In the genomic region with DNA sequence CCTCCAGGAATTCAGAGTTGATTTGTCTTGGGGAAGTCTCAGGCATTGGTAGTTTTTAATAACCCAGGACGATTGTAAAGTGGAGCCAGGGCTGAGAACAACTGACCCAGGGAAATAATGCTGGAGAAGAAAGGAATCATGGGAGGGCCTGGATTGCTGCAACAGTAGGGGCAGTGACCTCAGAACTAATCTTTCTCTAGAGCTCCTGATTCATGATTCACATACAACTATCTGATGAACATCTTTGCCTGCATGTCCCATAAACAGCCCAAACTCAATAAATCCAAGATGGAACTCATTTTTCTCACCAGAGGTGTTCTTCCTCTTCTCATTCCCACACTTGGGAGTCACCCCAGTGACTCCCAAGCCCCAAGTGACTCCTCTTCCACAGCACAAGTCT, we compare ENCODE assay signal across 1 cellular context.
TF ChIP-seq lines count a peak whose summit lies in the region.

No MANE protein-coding gene starts in this region.

TF ChIP-seq in K562, 482 proteins besides CTCF, POLR2A, EP300 and RAD21:
- TF ChIP-seq ELF1 (tag; IDR thresholded peaks at IDR 0.05): no peak
- TF ChIP-seq JUND (IDR thresholded peaks at IDR 0.05; ENCODE audit: borderline replicate concordance, low read depth, low read length): no peak
- TF ChIP-seq JUND (tag; IDR thresholded peaks at IDR 0.05; ENCODE audit: borderline replicate concordance, low read depth, low read length): peak; percentile 22; the same call in 1 of the 3 replicates
- no peak for TF ChIP-seq CEBPG (CRISPR knock-in tag; IDR thresholded peaks at IDR 0.05)
- TF ChIP-seq CEBPG (tag; conservative IDR thresholded peaks at IDR 0.05 in 1 of 2, IDR thresholded peaks at IDR 0.05 in 1 of 2): peak; percentile 69 to 80
- TF ChIP-seq ZNF639 (CRISPR knock-in tag; conservative IDR thresholded peaks at IDR 0.05 in 1 of 2, IDR thresholded peaks at IDR 0.05 in 1 of 2): peak in 1 of 2 experiments; percentile 40; a peak in 1 of 4 replicates
- peak; percentile 82 for TF ChIP-seq FOSL1 (tag; conservative IDR thresholded peaks at IDR 0.05)
- 0 out of 4 replicates have a peak, but pooled peaks of 1 of the 2 experiments have one; percentile 28 for TF ChIP-seq RCOR1 (IDR thresholded peaks at IDR 0.05; ENCODE audit: borderline replicate concordance in 1 of 2, low read depth in 2 of 2, low read length in 2 of 2)
- 0 out of 2 replicates have a peak, but pooled peaks have one; percentile 16 for TF ChIP-seq CEBPB (tag; IDR thresholded peaks at IDR 0.05)
- no peak for TF ChIP-seq ELF4 (CRISPR knock-in tag; IDR thresholded peaks at IDR 0.05)
